Comparison of ENCODE assay signal across 25 cellular contexts in genomic region chr20:15913661-15914060, GRCh38.
"Had no signal": no experiment of that assay in that cellular context is flagged by ENCODE, and none has a peak within 500 bp of the region (broad histone marks: within the 10 kb centered on the region; RNA-seq: fewer than 3 reads in every experiment).

No MANE protein-coding gene starts in this region.

- H3K4me3 Mint-ChIP-seq: activated CD8-positive, alpha-beta T cell treated with anti-CD3 and anti-CD28 coated beads, Interleukin-2, amount 10 ng/mL, durations not matched to agents 7 days and 5 days; activated naive CD4-positive, alpha-beta T cell treated with anti-CD3 and anti-CD28 coated beads, Interleukin-2, amount 50 U/mL, for 24 hours; brain; T-helper 1 cell treated with Interleukin-12 subunit alpha and Interleukin-12 subunit beta and Interleukin-4 antibody, amounts not matched to agents 30 μg/mL and 1 μg/mL, for 36 hours; WTC11 had no signal

- H3K4me3 ChIP-seq: cardiac muscle cell had no signal

- H3K36me3 ChIP-seq: cardiac muscle cell had no signal

- H3K27ac Mint-ChIP-seq: activated CD8-positive, alpha-beta T cell treated with anti-CD3 and anti-CD28 coated beads, Interleukin-2, amount 10 ng/mL, durations not matched to agents 7 days and 5 days; activated naive CD4-positive, alpha-beta T cell treated with anti-CD3 and anti-CD28 coated beads, Interleukin-2, amount 50 U/mL, for 24 hours; T-helper 1 cell treated with Interleukin-12 subunit alpha and Interleukin-12 subunit beta and Interleukin-4 antibody, amounts not matched to agents 30 μg/mL and 1 μg/mL, for 36 hours; WTC11 had no signal

- H3K9ac ChIP-seq: KMS-11 had no signal

- DNase-seq: activated CD4-positive, alpha-beta T cell treated with anti-CD3 and anti-CD28 coated beads for 48 hours; activated CD4-positive, alpha-beta T cell treated with anti-CD3 and anti-CD28 coated beads, Interleukin-2, amount 50 U/mL, for 4 hours; activated CD4-positive, CD25-positive, alpha-beta regulatory T cell treated with anti-CD3 and anti-CD28 coated beads, Interleukin-2, amount 50 U/mL, for 72 hours; activated CD8-positive, alpha-beta memory T cell treated with anti-CD3 and anti-CD28 coated beads, Interleukin-2, amount 50 U/mL, for 48 hours; activated CD8-positive, alpha-beta T cell treated with anti-CD3 and anti-CD28 coated beads, Interleukin-2, amount 10 ng/mL, durations not matched to agents 7 days and 5 days; activated naive CD4-positive, alpha-beta T cell; activated T-cell treated with anti-CD3 and anti-CD28 coated beads, Interleukin-2, amount 50 U/mL, for 1 hour; amygdala; NCI-H1105; NCI-H1436; NCI-H1694 treated with DMSO at 0.1 percent for 48 hours; NCI-H2029 treated with DMSO at 0.1 percent for 48 hours; NCI-H345; NCI-H510A treated with DMSO at 0.1 percent for 48 hours; NCI-H748 treated with DMSO at 0.1 percent for 48 hours; NK-92 treated with Interleukin-12 subunit alpha and Interleukin-12 subunit beta, amount 100 ng/mL, for 24 hours; SHP77 had no signal

- H3K4me2 ChIP-seq: KMS-11 had no signal

- ATAC-seq: activated CD8-positive, alpha-beta T cell treated with anti-CD3 and anti-CD28 coated beads, Interleukin-2, amount 10 ng/mL, durations not matched to agents 7 days and 5 days; WTC11 had no signal

- H3K4me1 Mint-ChIP-seq: activated naive CD4-positive, alpha-beta T cell treated with anti-CD3 and anti-CD28 coated beads, Interleukin-2, amount 50 U/mL, for 24 hours had no signal

- H3K27me3 ChIP-seq: cardiac muscle cell had no signal

- H3K9me3 Mint-ChIP-seq: activated naive CD4-positive, alpha-beta T cell treated with anti-CD3 and anti-CD28 coated beads, Interleukin-2, amount 50 U/mL, for 24 hours; brain had no signal

- H3K36me3 Mint-ChIP-seq: activated naive CD4-positive, alpha-beta T cell treated with anti-CD3 and anti-CD28 coated beads, Interleukin-2, amount 50 U/mL, for 24 hours; brain; WTC11 had no signal

- H3K27me3 Mint-ChIP-seq: brain had no signal

- FAIRE-seq: astrocyte, RCC 7860 had no signal

- H3K27ac ChIP-seq: cardiac muscle cell, KMS-11 had no signal
